ENCODE assay signal across 8 cellular contexts in the genomic region with DNA sequence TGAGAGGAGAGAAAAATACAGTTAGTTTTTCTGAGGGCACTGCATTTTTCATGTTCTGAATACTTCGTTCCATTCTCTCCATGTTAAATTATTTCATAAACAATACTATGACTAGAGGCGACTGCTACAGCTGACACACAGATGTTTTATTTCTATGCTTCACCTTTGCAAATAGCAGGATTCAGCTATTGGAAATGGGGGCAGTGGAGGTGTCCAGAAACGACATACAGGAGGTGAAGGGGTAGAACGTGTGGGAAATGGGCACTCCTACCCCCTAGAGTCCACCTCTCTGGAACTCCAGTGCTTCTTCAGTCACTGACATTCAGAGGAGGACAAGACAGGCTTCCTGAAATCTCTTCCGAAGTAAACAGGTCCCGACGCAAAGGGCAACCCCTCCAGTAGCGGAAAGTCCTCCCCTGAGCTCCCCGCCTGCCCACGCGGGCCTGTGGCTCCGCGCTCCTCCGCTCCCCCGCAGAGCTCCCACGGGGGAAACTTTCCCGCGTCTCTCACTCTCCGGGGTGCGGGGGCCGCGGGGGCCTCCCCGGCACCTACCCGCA. TPM values are rescaled to one million over a fixed set of nuclear protein-coding genes. Genes with fewer than 3 reads are reported as not detected.
A peak's percentile ranks its signal among the peaks of the same experiment; 100 is the strongest.
DNase-seq lines count a peak whose midpoint lies in the region; ATAC-seq and TF ChIP-seq lines count a peak whose summit lies in the region.

No MANE protein-coding gene starts in this region.

- peak overlapping the region; percentile 58 for H3K27ac ChIP-seq in osteoblast (ENCODE audit: low read depth, low read length)

- H4K20me1 ChIP-seq in osteoblast (ENCODE audit: insufficient read depth, low read length), result no peaks in the 10 kb centered on the region

- CTCF ChIA-PET in activated CD8-positive, alpha-beta memory T cell treated with anti-CD3 and anti-CD28 coated beads, Interleukin-2, amount 10 ng/mL, durations not matched to agents 7 days and 5 days (lab: Charles Lee), result interaction anchor here (1.0 to 3.0 kb wide), 3 partner anchors 25 to 128 kb away, joined by 3 to 17 read pairs (median 4); no protein-coding TSS in a partner anchor
- CTCF ChIA-PET in WTC11 (lab: Charles Lee), result interaction anchor here (2.8 kb wide), 1 partner anchor 133 kb away, joined by 7 read pairs; no protein-coding TSS in a partner anchor

- peak overlapping the region; percentile 76 for H3K4me2 ChIP-seq in osteoblast (ENCODE audit: insufficient read depth, low read length)

- POLR2A ChIA-PET in WTC11 (lab: Charles Lee), result interaction anchor here (0.7 kb wide), 1 partner anchor 57 kb away, joined by 3 read pairs; no protein-coding TSS in a partner anchor

- no peak for TF ChIP-seq CTCF in WTC11 (IDR thresholded peaks at IDR 0.05)
- TF ChIP-seq CTCF in osteoblast (IDR thresholded peaks at IDR 0.05; ENCODE audit: extremely low read depth, low read depth, low read length), result no peak

- H3K27ac Mint-ChIP-seq in activated CD8-positive, alpha-beta memory T cell treated with anti-CD3 and anti-CD28 coated beads, Interleukin-2, amount 10 ng/mL, durations not matched to agents 7 days and 5 days, result peak overlapping the region; percentile 98
- no peak overlapping the region for H3K27ac Mint-ChIP-seq in WTC11

- ATAC-seq in activated CD8-positive, alpha-beta memory T cell treated with anti-CD3 and anti-CD28 coated beads, Interleukin-2, amount 10 ng/mL, durations not matched to agents 7 days and 5 days, result no peak
- peak; percentile 9 for ATAC-seq in WTC11

- peaks cover 52% of the 10 kb centered on the region for H3K79me2 ChIP-seq in osteoblast (ENCODE audit: insufficient read depth, low read length)

- H3K9me3 ChIP-seq in osteoblast (ENCODE audit: low read depth, low read length), result no peaks in the 10 kb centered on the region

- H3K9me3 Mint-ChIP-seq in activated CD8-positive, alpha-beta memory T cell treated with anti-CD3 and anti-CD28 coated beads, Interleukin-2, amount 10 ng/mL, durations not matched to agents 7 days and 5 days (ENCODE audit: low read depth), result no peaks in the 10 kb centered on the region
- no peaks in the 10 kb centered on the region for H3K9me3 Mint-ChIP-seq in WTC11

- H3K4me3 Mint-ChIP-seq in activated CD8-positive, alpha-beta memory T cell treated with anti-CD3 and anti-CD28 coated beads, Interleukin-2, amount 10 ng/mL, durations not matched to agents 7 days and 5 days, result peak overlapping the region; percentile 96
- peak overlapping the region; percentile 88 for H3K4me3 Mint-ChIP-seq in WTC11

- H3K27me3 ChIP-seq in osteoblast (ENCODE audit: insufficient read depth, low read length), result no peaks in the 10 kb centered on the region

- no peaks in the 10 kb centered on the region for H3K27me3 Mint-ChIP-seq in activated CD8-positive, alpha-beta memory T cell treated with anti-CD3 and anti-CD28 coated beads, Interleukin-2, amount 10 ng/mL, durations not matched to agents 7 days and 5 days
- peaks cover 27% of the 10 kb centered on the region for H3K27me3 Mint-ChIP-seq in WTC11 (ENCODE audit: low read depth)

- peaks cover 9% of the 10 kb centered on the region for H3K36me3 Mint-ChIP-seq in activated CD8-positive, alpha-beta memory T cell treated with anti-CD3 and anti-CD28 coated beads, Interleukin-2, amount 10 ng/mL, durations not matched to agents 7 days and 5 days
- H3K36me3 Mint-ChIP-seq in WTC11, result no peaks in the 10 kb centered on the region

- no peak for DNase-seq in activated CD8-positive, alpha-beta memory T cell treated with anti-CD3 and anti-CD28 coated beads, Interleukin-2, amount 10 ng/mL, durations not matched to agents 7 days and 5 days
- no peak for DNase-seq in activated CD8-positive, alpha-beta memory T cell treated with anti-CD3 and anti-CD28 coated beads, Interleukin-2, amount 50 U/mL, for 4 hours
- DNase-seq in HS-5 (ENCODE audit: low read depth), result peak; percentile 37
- DNase-seq in WTC11 (ENCODE audit: low spot score), result no peak
- peak; percentile 60 for DNase-seq in globus pallidus (ENCODE audit: low spot score)
- DNase-seq in osteoblast (ENCODE audit: insufficient read length, low spot score, missing footprints), result peak; percentile 79
- no peak for DNase-seq in activated CD8-positive, alpha-beta memory T cell treated with anti-CD3 and anti-CD28 coated beads for 24 hours
- no peak for DNase-seq in NCI-H1694 (lab: John Stamatoyannopoulos, UW)

- H2AFZ ChIP-seq in osteoblast (ENCODE audit: low read length), result peak overlapping the region; percentile 92

- H3K4me1 ChIP-seq in osteoblast (ENCODE audit: insufficient read depth, low read length), result peaks cover 18% of the 10 kb centered on the region

- peak overlapping the region; percentile 93 for H3K4me3 ChIP-seq in osteoblast (ENCODE audit: insufficient read depth, low read length)

- peaks cover 44% of the 10 kb centered on the region for H3K4me1 Mint-ChIP-seq in activated CD8-positive, alpha-beta memory T cell treated with anti-CD3 and anti-CD28 coated beads, Interleukin-2, amount 10 ng/mL, durations not matched to agents 7 days and 5 days
- peaks cover 23% of the 10 kb centered on the region for H3K4me1 Mint-ChIP-seq in WTC11

- H3K36me3 ChIP-seq in osteoblast (ENCODE audit: insufficient read depth, low read length), result no peaks in the 10 kb centered on the region

TF ChIP-seq in WTC11, 78 proteins besides CTCF, POLR2A, EP300 and RAD21 (continues in another document):
- TF ChIP-seq FOXP1 (CRISPR knock-in tag; IDR thresholded peaks at IDR 0.05; ENCODE audit: borderline replicate concordance) (no peak), IRF2 (CRISPR knock-in tag; IDR thresholded peaks at IDR 0.05; ENCODE audit: borderline replicate concordance, low read depth) (no peak), GTF2I (CRISPR knock-in tag; conservative IDR thresholded peaks at IDR 0.05) (no peak), JUN (CRISPR knock-in tag; IDR thresholded peaks at IDR 0.05) (no peak), ZNF396 (CRISPR knock-in tag; IDR thresholded peaks at IDR 0.05; ENCODE audit: borderline replicate concordance) (no peak), NR3C1 (CRISPR knock-in tag; conservative IDR thresholded peaks at IDR 0.05; ENCODE audit: low read depth) (no peak)
- TF ChIP-seq, protein P1, sequence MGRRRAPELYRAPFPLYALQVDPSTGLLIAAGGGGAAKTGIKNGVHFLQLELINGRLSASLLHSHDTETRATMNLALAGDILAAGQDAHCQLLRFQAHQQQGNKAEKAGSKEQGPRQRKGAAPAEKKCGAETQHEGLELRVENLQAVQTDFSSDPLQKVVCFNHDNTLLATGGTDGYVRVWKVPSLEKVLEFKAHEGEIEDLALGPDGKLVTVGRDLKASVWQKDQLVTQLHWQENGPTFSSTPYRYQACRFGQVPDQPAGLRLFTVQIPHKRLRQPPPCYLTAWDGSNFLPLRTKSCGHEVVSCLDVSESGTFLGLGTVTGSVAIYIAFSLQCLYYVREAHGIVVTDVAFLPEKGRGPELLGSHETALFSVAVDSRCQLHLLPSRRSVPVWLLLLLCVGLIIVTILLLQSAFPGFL (CRISPR knock-in tag; IDR thresholded peaks at IDR 0.05; ENCODE audit: borderline replicate concordance), result no peak
- TF ChIP-seq, protein P2, sequence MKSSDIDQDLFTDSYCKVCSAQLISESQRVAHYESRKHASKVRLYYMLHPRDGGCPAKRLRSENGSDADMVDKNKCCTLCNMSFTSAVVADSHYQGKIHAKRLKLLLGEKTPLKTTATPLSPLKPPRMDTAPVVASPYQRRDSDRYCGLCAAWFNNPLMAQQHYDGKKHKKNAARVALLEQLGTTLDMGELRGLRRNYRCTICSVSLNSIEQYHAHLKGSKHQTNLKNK (CRISPR knock-in tag; IDR thresholded peaks at IDR 0.05), result no peak
- TF ChIP-seq, protein P3, sequence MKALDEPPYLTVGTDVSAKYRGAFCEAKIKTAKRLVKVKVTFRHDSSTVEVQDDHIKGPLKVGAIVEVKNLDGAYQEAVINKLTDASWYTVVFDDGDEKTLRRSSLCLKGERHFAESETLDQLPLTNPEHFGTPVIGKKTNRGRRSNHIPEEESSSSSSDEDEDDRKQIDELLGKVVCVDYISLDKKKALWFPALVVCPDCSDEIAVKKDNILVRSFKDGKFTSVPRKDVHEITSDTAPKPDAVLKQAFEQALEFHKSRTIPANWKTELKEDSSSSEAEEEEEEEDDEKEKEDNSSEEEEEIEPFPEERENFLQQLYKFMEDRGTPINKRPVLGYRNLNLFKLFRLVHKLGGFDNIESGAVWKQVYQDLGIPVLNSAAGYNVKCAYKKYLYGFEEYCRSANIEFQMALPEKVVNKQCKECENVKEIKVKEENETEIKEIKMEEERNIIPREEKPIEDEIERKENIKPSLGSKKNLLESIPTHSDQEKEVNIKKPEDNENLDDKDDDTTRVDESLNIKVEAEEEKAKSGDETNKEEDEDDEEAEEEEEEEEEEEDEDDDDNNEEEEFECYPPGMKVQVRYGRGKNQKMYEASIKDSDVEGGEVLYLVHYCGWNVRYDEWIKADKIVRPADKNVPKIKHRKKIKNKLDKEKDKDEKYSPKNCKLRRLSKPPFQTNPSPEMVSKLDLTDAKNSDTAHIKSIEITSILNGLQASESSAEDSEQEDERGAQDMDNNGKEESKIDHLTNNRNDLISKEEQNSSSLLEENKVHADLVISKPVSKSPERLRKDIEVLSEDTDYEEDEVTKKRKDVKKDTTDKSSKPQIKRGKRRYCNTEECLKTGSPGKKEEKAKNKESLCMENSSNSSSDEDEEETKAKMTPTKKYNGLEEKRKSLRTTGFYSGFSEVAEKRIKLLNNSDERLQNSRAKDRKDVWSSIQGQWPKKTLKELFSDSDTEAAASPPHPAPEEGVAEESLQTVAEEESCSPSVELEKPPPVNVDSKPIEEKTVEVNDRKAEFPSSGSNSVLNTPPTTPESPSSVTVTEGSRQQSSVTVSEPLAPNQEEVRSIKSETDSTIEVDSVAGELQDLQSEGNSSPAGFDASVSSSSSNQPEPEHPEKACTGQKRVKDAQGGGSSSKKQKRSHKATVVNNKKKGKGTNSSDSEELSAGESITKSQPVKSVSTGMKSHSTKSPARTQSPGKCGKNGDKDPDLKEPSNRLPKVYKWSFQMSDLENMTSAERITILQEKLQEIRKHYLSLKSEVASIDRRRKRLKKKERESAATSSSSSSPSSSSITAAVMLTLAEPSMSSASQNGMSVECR (CRISPR knock-in tag; IDR thresholded peaks at IDR 0.05; ENCODE audit: borderline replicate concordance), result no peak

RNA-seq across cellular contexts. Expression of a gene that starts 0.5 kb away (rescaled TPM):
- 10 to 100 TPM; 31.4 to 42.3 TPM for total RNA-seq in activated CD8-positive, alpha-beta memory T cell treated with anti-CD3 and anti-CD28 coated beads, Interleukin-2, amount 10 ng/mL, durations not matched to agents 7 days and 5 days
- total RNA-seq in WTC11 (2021) (0.34 to 0.46 TPM (median 0.37 TPM) in 3 replicates), osteoblast (81.4 and 90.2 TPM in 2 replicates)

Comparison
In these comparisons a context has a peak if more than half of its experiments do, and no peak if none do; other contexts are left out.
1. DNase-seq: peak in HS-5 (single experiment), globus pallidus (single experiment) and osteoblast (single experiment); none in activated CD8-positive, alpha-beta memory T cell treated with anti-CD3 and anti-CD28 coated beads, Interleukin-2, amount 10 ng/mL, durations not matched to agents 7 days and 5 days (single experiment), activated CD8-positive, alpha-beta memory T cell treated with anti-CD3 and anti-CD28 coated beads, Interleukin-2, amount 50 U/mL, for 4 hours (single experiment), WTC11 (single experiment), activated CD8-positive, alpha-beta memory T cell treated with anti-CD3 and anti-CD28 coated beads for 24 hours (single experiment) and NCI-H1694 (single experiment).
2. RNA of a gene that starts 0.5 kb away (total RNA-seq): 81.4 to 90.2 TPM in osteoblast and 31.4 to 42.3 TPM in activated CD8-positive, alpha-beta memory T cell treated with anti-CD3 and anti-CD28 coated beads, Interleukin-2, amount 10 ng/mL, durations not matched to agents 7 days and 5 days; 0.34 to 0.46 TPM in WTC11; every median in the first group is over 10 times any median in the second.